ENCODE assay signal across 1 cellular context in genomic region chr6:166382933-166383816, GRCh38.
TF ChIP-seq lines count a peak whose summit lies in the region.

Gene MPC1, minus strand, starts transcription at chr6:166382940. Its CDS starts 64 bp downstream, at chr6:166382876.

TF ChIP-seq in K562, 482 proteins besides CTCF, POLR2A, EP300 and RAD21 (continued from another document and continues in another):
- TF ChIP-seq MAX (CRISPR knock-in tag; IDR thresholded peaks at IDR 0.05) (peak; percentile 88), GTF2E2 (tag; IDR thresholded peaks at IDR 0.05) (no peak), TFE3 (CRISPR knock-in tag; IDR thresholded peaks at IDR 0.05) (no peak), NFYB (IDR thresholded peaks at IDR 0.05; ENCODE audit: extremely low read depth, insufficient read length) (peak; percentile 85), HNRNPL (IDR thresholded peaks at IDR 0.05; ENCODE audit: low read depth, low read length) (peak; percentile 92), HEY1 (CRISPR knock-in tag; IDR thresholded peaks at IDR 0.05; ENCODE audit: borderline replicate concordance) (no peak), TCFL5 (CRISPR knock-in tag; conservative IDR thresholded peaks at IDR 0.05) (no peak), BRD9 (IDR thresholded peaks at IDR 0.05; ENCODE audit: low read depth, partially characterized antibody) (no peak), RBM25 (IDR thresholded peaks at IDR 0.05; ENCODE audit: low read depth, low read length, severe bottlenecking) (peak; percentile 100), PCBP1 (IDR thresholded peaks at IDR 0.05; ENCODE audit: low read depth, low read length, poor library complexity, severe bottlenecking) (peak; percentile 77), FOXJ3 (CRISPR knock-in tag; IDR thresholded peaks at IDR 0.05) (no peak), CBFB (CRISPR knock-in tag; IDR thresholded peaks at IDR 0.05) (peak; percentile 72; the same call in 1 of the 2 replicates), USF1 (CRISPR knock-in tag; IDR thresholded peaks at IDR 0.05) (peak; percentile 69), NFE2 (IDR thresholded peaks at IDR 0.05; ENCODE audit: low read depth) (no peak), HOMEZ (CRISPR knock-in tag; IDR thresholded peaks at IDR 0.05) (0 out of 2 replicates have a peak, but pooled peaks have one; percentile 26), TFAP4 (CRISPR knock-in tag; IDR thresholded peaks at IDR 0.05; ENCODE audit: borderline replicate concordance) (peak; percentile 58; the same call in 1 of the 2 replicates), DDX20 (tag; IDR thresholded peaks at IDR 0.05; ENCODE audit: low read depth) (no peak), FUS (optimal IDR thresholded peaks at IDR 0.05; ENCODE audit: low read depth, low read length) (peak; percentile 92), HBP1 (CRISPR knock-in tag; IDR thresholded peaks at IDR 0.05) (no peak), ESRRA (IDR thresholded peaks at IDR 0.05; ENCODE audit: borderline replicate concordance, low read depth) (peak; percentile 100), E2F3 (CRISPR knock-in tag; IDR thresholded peaks at IDR 0.05) (peak; percentile 54; the same call in 1 of the 2 replicates), POLR2H (tag; IDR thresholded peaks at IDR 0.05; ENCODE audit: low read depth) (peak; percentile 69), REST (CRISPR knock-in tag; IDR thresholded peaks at IDR 0.05; ENCODE audit: low read depth) (peak; percentile 65; the same call in 1 of the 2 replicates), CREM (IDR thresholded peaks at IDR 0.05; ENCODE audit: low read depth) (peak; percentile 75; the same call in 1 of the 2 replicates), ETV6 (IDR thresholded peaks at IDR 0.05; ENCODE audit: borderline replicate concordance in 1 of 2, low read depth in 2 of 2, low read length in 1 of 2) (0 out of 4 replicates have a peak, but pooled peaks of 1 of the 2 experiments have one; percentile 11), ETV6 (CRISPR knock-in tag; IDR thresholded peaks at IDR 0.05; ENCODE audit: borderline replicate concordance) (0 out of 2 replicates have a peak, but pooled peaks have one; percentile 49), KLF1 (tag; IDR thresholded peaks at IDR 0.05) (0 out of 2 replicates have a peak, but pooled peaks have one; percentile 55), TEAD4 (IDR thresholded peaks at IDR 0.05; ENCODE audit: low read length) (no peak), TEAD4 (CRISPR knock-in tag; IDR thresholded peaks at IDR 0.05; ENCODE audit: borderline replicate concordance) (0 out of 2 replicates have a peak, but pooled peaks have one; percentile 26), E2F1 (CRISPR knock-in tag; IDR thresholded peaks at IDR 0.05) (peak; percentile 98), ZNF764 (CRISPR knock-in tag; IDR thresholded peaks at IDR 0.05; ENCODE audit: low read depth) (no peak), CREB3L1 (IDR thresholded peaks at IDR 0.05; ENCODE audit: borderline replicate concordance, low read depth) (peak; percentile 93), HNRNPK (IDR thresholded peaks at IDR 0.05; ENCODE audit: low read depth, low read length, poor library complexity, severe bottlenecking) (peak; percentile 49), L3MBTL2 (IDR thresholded peaks at IDR 0.05) (peak; percentile 85), MXI1 (IDR thresholded peaks at IDR 0.05; ENCODE audit: low read depth, low read length) (peak; percentile 70), MITF (IDR thresholded peaks at IDR 0.05) (no peak; the same call in 1 of the 2 replicates), TGIF2 (CRISPR knock-in tag; IDR thresholded peaks at IDR 0.05) (0 out of 2 replicates have a peak, but pooled peaks have one; percentile 13), TEAD1 (CRISPR knock-in tag; IDR thresholded peaks at IDR 0.05) (peak in 1 of 2 experiments; percentile 63; a peak in 3 of 4 replicates), HDAC1 (IDR thresholded peaks at IDR 0.05) (peak in 1 of 2 experiments; percentile 77; a peak in 2 of 4 replicates), MEF2A (IDR thresholded peaks at IDR 0.05; ENCODE audit: control insufficient read depth, low read depth, low read length) (no peak), ZKSCAN1 (IDR thresholded peaks at IDR 0.05; ENCODE audit: low read depth, low read length) (no peak), ZNF197 (CRISPR knock-in tag; IDR thresholded peaks at IDR 0.05; ENCODE audit: low read depth) (0 out of 2 replicates have a peak, but pooled peaks have one; percentile 53), HDAC8 (tag; IDR thresholded peaks at IDR 0.05) (0 out of 2 replicates have a peak, but pooled peaks have one; percentile 35), ZBED1 (IDR thresholded peaks at IDR 0.05) (no peak), U2AF1 (optimal IDR thresholded peaks at IDR 0.05; ENCODE audit: low read depth, low read length) (peak; percentile 66)
